In genomic region chr17:1156864-1157263, GRCh38 we compare ENCODE assay signal across 16 cellular contexts. TPM values are rescaled to one million over a fixed set of nuclear protein-coding genes. Genes with fewer than 3 reads are reported as not detected.
DNase-seq lines count a peak whose midpoint lies in the region; ATAC-seq, FAIRE-seq and TF ChIP-seq lines count a peak whose summit lies in the region.
"Had no signal": no experiment of that assay in that cellular context is flagged by ENCODE, and none has a peak within 500 bp of the region (broad histone marks: within the 10 kb centered on the region; RNA-seq: fewer than 3 reads in every experiment).

No MANE protein-coding gene starts in this region.

- no peak overlapping the region for H3K9ac ChIP-seq in K562 (ENCODE audit: insufficient read depth in 1 of 2, low read depth in 2 of 2, low read length in 2 of 2)
- H3K9ac ChIP-seq: BLaER1 treated with 17β-estradiol and CSF1 and Interleukin-3, amounts not matched to agents 10 nM and 100 nM; GM23248 had no signal

- no peak for TF ChIP-seq RAD21 in K562 (CRISPR knock-in tag; conservative IDR thresholded peaks at IDR 0.05 in 1 of 2, IDR thresholded peaks at IDR 0.05 in 1 of 2)

- TF ChIP-seq CTCF in adrenal gland (IDR thresholded peaks at IDR 0.05) (no peak), K562 (IDR thresholded peaks at IDR 0.05 in 2 of 3, conservative IDR thresholded peaks at IDR 0.05 in 1 of 3; ENCODE audit: insufficient read depth in 2 of 3, low read depth in 1 of 3, low read length in 3 of 3) (no peak)

- H3K9me3 ChIP-seq in adrenal gland (replicated peaks in 1 of 3) (no peaks in the 10 kb centered on the region), K562 (replicated peaks; ENCODE audit: control insufficient read depth, insufficient read depth, low read depth, low read length) (no peaks in the 10 kb centered on the region)
- H3K9me3 ChIP-seq: BLaER1 treated with 17β-estradiol and CSF1 and Interleukin-3, amounts not matched to agents 10 nM and 100 nM; HAP-1 had no signal

- no TSS peak for BruUV-seq in K562 (replicated peaks; lab: Mats Ljungman, UMichigan)

- intact Hi-C loops in adrenal gland (cut with DNase I): no loop called here
- intact Hi-C loops in K562 (cut with micrococcal nuclease): no loop called here

- in situ Hi-C loops in K562 (cut with MboI): no loop called here

- TF ChIP-seq POLR2A in adrenal gland (IDR thresholded peaks at IDR 0.05) (no peak), K562 (conservative IDR thresholded peaks at IDR 0.05) (no peak)

- H3K27ac ChIP-seq in adrenal gland (peak overlapping the region in 1 of 5 donors; percentile 65), K562 (ENCODE audit: extremely low read depth, low read depth, low read length) (no peak overlapping the region)
- H3K27ac ChIP-seq: BLaER1 treated with 17β-estradiol and CSF1 and Interleukin-3, amounts not matched to agents 10 nM and 100 nM; GM23248 had no signal

- ATAC-seq in K562: no peak
- ATAC-seq in GM18907 (IDR thresholded peaks at IDR 0.05; ENCODE audit: unreplicated experiment): no peak
- ATAC-seq: CD8-positive, alpha-beta T cell; GM12878 had no signal

- no peak for FAIRE-seq in K562 (lab: Jason Lieb, UNC)
- FAIRE-seq: GM12878, GM19239 had no signal

- peak in 6 of 7 donors; percentile 60 to 86 (median 78) for DNase-seq in adrenal gland
- no peak for DNase-seq in K562 (ENCODE audit: extremely low read depth in 1 of 4, low spot score in 3 of 4)
- peak; percentile 60 for DNase-seq in kidney glomerular epithelial cell (lab: John Stamatoyannopoulos, UW)
- DNase-seq in NCI-H524 treated with DMSO at 0.1 percent for 48 hours (lab: John Stamatoyannopoulos, UW): no peak
- DNase-seq in LoVo (ENCODE audit: low spot score): no peak
- DNase-seq: Calu3; CD8-positive, alpha-beta T cell; DMS79 treated with DMSO at 0.1 percent for 48 hours; GF-D8; GM23248; IMR-90 had no signal

- no peaks in the 10 kb centered on the region; the same call in 1 of the 2 replicates for H4K20me1 ChIP-seq in K562 (replicated peaks; ENCODE audit: control insufficient read depth, insufficient read depth, low read length)

- no peak overlapping the region for H2AFZ ChIP-seq in K562 (ENCODE audit: low read depth, low read length)
- H2AFZ ChIP-seq: GM23248 had no signal

- POLR2A ChIA-PET in K562 (lab: Yijun Ruan, JAX): no interaction called here

- H3K9me1 ChIP-seq in K562 (ENCODE audit: control insufficient read depth, insufficient read depth, low read length): no peaks in the 10 kb centered on the region

- CTCF ChIA-PET in K562 (lab: Yijun Ruan, JAX; ENCODE audit: low intra/inter-chr PET ratio): no interaction called here

- H3K4me2 ChIP-seq in K562 (ENCODE audit: insufficient read depth, low read length): no peak overlapping the region
- H3K4me2 ChIP-seq: BLaER1 treated with 17β-estradiol and CSF1 and Interleukin-3, amounts not matched to agents 10 nM and 100 nM had no signal

- WGBS in adrenal gland, 4 donors: 49 to 69% (median 62%) methylated on average over 12 of the region's 12 CpGs
- 20% methylated on average over 11 of the region's 12 CpGs for WGBS in K562 (ENCODE audit: insufficient coverage, low coverage, missing lambda C conversion rate)

- H3K36me3 ChIP-seq in adrenal gland (replicated peaks in 1 of 2) (no peaks in the 10 kb centered on the region), K562 (ENCODE audit: control insufficient read depth, insufficient read depth, low read length) (no peaks in the 10 kb centered on the region)
- H3K36me3 ChIP-seq: HAP-1 had no signal

- no peaks in the 10 kb centered on the region for H3K27me3 ChIP-seq in adrenal gland
- peaks cover 0 to 46% of the 10 kb centered on the region in 2 experiments for H3K27me3 ChIP-seq in K562 (ENCODE audit: control insufficient read depth in 2 of 2, insufficient read depth in 2 of 2, low read length in 2 of 2)
- H3K27me3 ChIP-seq: BLaER1 treated with 17β-estradiol and CSF1 and Interleukin-3, amounts not matched to agents 10 nM and 100 nM had no signal

- no peaks in the 10 kb centered on the region for H3K79me2 ChIP-seq in K562 (ENCODE audit: control insufficient read depth, insufficient read depth, low read length)

- no peak for TF ChIP-seq EP300 in K562 (IDR thresholded peaks at IDR 0.05; ENCODE audit: low read length)

- no peak overlapping the region for H3K4me3 ChIP-seq in adrenal gland
- H3K4me3 ChIP-seq in K562: no peak overlapping the region
- H3K4me3 ChIP-seq: BLaER1 treated with 17β-estradiol and CSF1 and Interleukin-3, amounts not matched to agents 10 nM and 100 nM; GM12878; GM23248; HAP-1 had no signal

- H3K4me1 ChIP-seq in adrenal gland (replicated peaks in 1 of 2): no peaks in the 10 kb centered on the region
- peaks cover 0 to 5% of the 10 kb centered on the region in 2 experiments; a peak in 1 of 5 replicates for H3K4me1 ChIP-seq in K562 (replicated peaks in 1 of 2; ENCODE audit: control insufficient read depth in 2 of 2, insufficient read depth in 2 of 2, low read length in 2 of 2)

TF ChIP-seq in K562, 482 proteins besides CTCF, POLR2A, EP300 and RAD21:
- TF ChIP-seq MYNN (IDR thresholded peaks at IDR 0.05): no peak
- TF ChIP-seq MYNN (CRISPR knock-in tag; IDR thresholded peaks at IDR 0.05): no peak
- TF ChIP-seq RBM25 (IDR thresholded peaks at IDR 0.05; ENCODE audit: low read depth, low read length, severe bottlenecking): peak; percentile 40

RNA-seq across cellular contexts. Expression of gene ABR, which starts 22.9 kb away (rescaled TPM):
- total RNA-seq in adrenal gland (100 to 1,000 TPM in 6 of 8 donors, 10 to 100 TPM in 2; 84.7 to 131 (median 113) TPM), K562 (2014; rRNA removed) (0.24 and 0.32 TPM in 2 replicates), K562 (2014; rRNA removed; fragmentation: Illumina TruSeq; extraction: Trizol) (0.69 and 0.77 TPM in 2 replicates), K562 (2015; rRNA removed; fragmentation: Illumina TruSeq; extraction: Trizol) (0.19 and 0.29 TPM in 2 replicates), K562 (2021) (1.6 and 1.8 TPM in 2 replicates)
- polyA plus RNA-seq in adrenal gland (100 to 1,000 TPM in 1 of 3 donors, 10 to 100 TPM in 2; 46.2 to 152 (median 51.9) TPM), K562 (2011; rRNA removed) (0.68 and 0.69 TPM in 2 replicates), K562 (2014; fragmentation: Illumina TruSeq; extraction: Trizol) (0.43 and 0.71 TPM in 2 replicates), K562 (2014; fragmentation: Nextera tagmentation; extraction: Ambion mirVana) (under 1 TPM in 1 of 2 experiments, not detected in 1; 0.11 TPM), K562 (2014; rRNA removed) (0.07 and 0.74 TPM in 2 replicates)
- 2.1 and 13.3 TPM in 2 replicates for total RNA-seq in K562 (2011; cell fraction: chromatin; rRNA removed; ENCODE audit: low replicate concordance)
- total RNA-seq in K562 (2011; cell fraction: nucleolus; rRNA removed): 1.7 and 2.3 TPM in 2 replicates
- 1.9 and 3.4 TPM in 2 replicates for total RNA-seq in K562 (2011; cell fraction: nucleoplasm; rRNA removed)
- 1.7 TPM in 2 replicates for polyA plus RNA-seq in K562 (2011; cell fraction: cytosol; rRNA removed)
- polyA plus RNA-seq in K562 (2011; cell fraction: nucleus; rRNA removed): 2.2 and 2.4 TPM in 2 replicates
- 0.77 and 2.6 TPM in 2 replicates for polyA plus RNA-seq in K562 (2012)
- 0.66 and 1.0 TPM in 2 replicates for polyA minus RNA-seq in K562 (2011; rRNA and poly(A)+ RNA removed)
- 1.5 and 5.5 TPM in 2 replicates for polyA minus RNA-seq in K562 (2011; cell fraction: cytosol; rRNA and poly(A)+ RNA removed)
- 1.2 and 3.4 TPM in 2 replicates for polyA minus RNA-seq in K562 (2011; cell fraction: nucleus; rRNA and poly(A)+ RNA removed)

Comparison
In these comparisons a context has a peak if more than half of its experiments do, and no peak if none do; other contexts are left out.
1. DNase-seq: peak in adrenal gland (6 of 7) and kidney glomerular epithelial cell (single experiment); none in K562 (0 of 4), NCI-H524 treated with DMSO at 0.1 percent for 48 hours (single experiment) and LoVo (single experiment).
2. RNA of gene ABR, which starts 22.9 kb away (total RNA-seq): 84.7 to 131 TPM in adrenal gland; 0.19 to 13.3 TPM in K562; every median in the first group is over 4 times any median in the second.